8 cellular contexts compared by ENCODE assay signal in genomic region chr12:106918746-106919145, GRCh38. TPM values are rescaled to one million over a fixed set of nuclear protein-coding genes. Genes with fewer than 3 reads are reported as not detected.
DNase-seq lines count a peak whose midpoint lies in the region; ATAC-seq and TF ChIP-seq lines count a peak whose summit lies in the region.

No MANE protein-coding gene starts in this region.

- no peaks in the 10 kb centered on the region for H3K4me1 ChIP-seq in adipocyte (ENCODE audit: control insufficient read depth, insufficient read depth, low read length)
- no peaks in the 10 kb centered on the region for H3K4me1 ChIP-seq in mesenchymal stem cell (ENCODE audit: control insufficient read depth, insufficient read depth, low read depth, low read length)
- no peaks in the 10 kb centered on the region for H3K4me1 ChIP-seq in thyroid gland

- H3K36me3 ChIP-seq in adipocyte (ENCODE audit: control insufficient read depth, insufficient read depth, low read length, severe bottlenecking) (no peaks in the 10 kb centered on the region), mesenchymal stem cell (ENCODE audit: control insufficient read depth in 1 of 2, insufficient read depth in 2 of 2, low read depth in 1 of 2, low read length in 2 of 2) (no peaks in the 10 kb centered on the region), thyroid gland (no peaks in the 10 kb centered on the region)

- H3K9me3 ChIP-seq in adipocyte (ENCODE audit: control insufficient read depth, low read length) = no peaks in the 10 kb centered on the region
- H3K9me3 ChIP-seq in mesenchymal stem cell (ENCODE audit: control insufficient read depth, low read length) = no peaks in the 10 kb centered on the region
- no peaks in the 10 kb centered on the region for H3K9me3 ChIP-seq in thyroid gland

- H3K23ac ChIP-seq in mesenchymal stem cell (ENCODE audit: low read length in 2 of 2) = no peak overlapping the region

- H3K4ac ChIP-seq in mesenchymal stem cell (ENCODE audit: low read depth in 1 of 2, low read length in 2 of 2) = no peak overlapping the region

- H3K9ac ChIP-seq in adipocyte (ENCODE audit: low read length) = no peak overlapping the region
- no peak overlapping the region for H3K9ac ChIP-seq in mesenchymal stem cell (ENCODE audit: low read length)

- H4K91ac ChIP-seq in mesenchymal stem cell (ENCODE audit: low read length) = no peak overlapping the region

- no peak overlapping the region for H2BK15ac ChIP-seq in mesenchymal stem cell (ENCODE audit: low read depth, poor library complexity, severe bottlenecking)

- no peak overlapping the region for H2BK12ac ChIP-seq in mesenchymal stem cell (ENCODE audit: low read length in 2 of 2)

- H2BK120ac ChIP-seq in mesenchymal stem cell (ENCODE audit: low read depth, low read length) = no peak overlapping the region

- H3K4me3 ChIP-seq in adipocyte (ENCODE audit: low read length) = no peak overlapping the region
- H3K4me3 ChIP-seq in mesenchymal stem cell (ENCODE audit: insufficient read depth in 1 of 2, low read depth in 1 of 2, low read length in 2 of 2) = no peak overlapping the region
- no peak overlapping the region for H3K4me3 ChIP-seq in thyroid gland (replicated peaks in 1 of 3)

- no peak overlapping the region for H2AFZ ChIP-seq in mesenchymal stem cell (ENCODE audit: low read depth, low read length)

- no peak overlapping the region for H2BK5ac ChIP-seq in mesenchymal stem cell (ENCODE audit: low read depth, low read length, poor library complexity, severe bottlenecking)

- WGBS in mesenchymal stem cell = 13% methylated on average over 3 of the region's 3 CpGs
- WGBS in thyroid gland, 2 donors = 21 to 24% methylated on average over 3 of the region's 3 CpGs

- no peak overlapping the region for H3K27ac ChIP-seq in mesenchymal stem cell (ENCODE audit: low read length, poor library complexity, severe bottlenecking)
- no peak overlapping the region for H3K27ac ChIP-seq in thyroid gland

- intact Hi-C loops in thyroid gland (cut with DNase I) = loop anchor here (5.0 kb wide), 1 partner anchor 531 kb away; no protein-coding TSS in a partner anchor

- H4K8ac ChIP-seq in mesenchymal stem cell (ENCODE audit: low read length) = no peak overlapping the region

- DNase-seq in NCI-H146 treated with DMSO at 0.1 percent for 48 hours (lab: John Stamatoyannopoulos, UW; ENCODE audit: unreplicated experiment) (peak; percentile 61), adipocyte (ENCODE audit: low read depth) (peak; percentile 39), mesenchymal stem cell (peak; percentile 28), inferior parietal cortex (ENCODE audit: extremely low spot score) (no peak), thyroid gland (no peak), SIG-M5 (lab: John Stamatoyannopoulos, UW) (no peak)

- no peak overlapping the region for H3K4me2 ChIP-seq in mesenchymal stem cell (ENCODE audit: low read length, poor library complexity, severe bottlenecking)

- H2AK5ac ChIP-seq in mesenchymal stem cell (ENCODE audit: low read length, severe bottlenecking) = no peak overlapping the region

- H3K27me3 ChIP-seq in adipocyte (replicated peaks; ENCODE audit: control insufficient read depth, insufficient read depth, low read length) (no peaks in the 10 kb centered on the region), mesenchymal stem cell (ENCODE audit: control insufficient read depth in 1 of 2, insufficient read depth in 1 of 2, low read length in 2 of 2) (peaks cover 5 to 9% of the 10 kb centered on the region in 2 experiments), thyroid gland (no peaks in the 10 kb centered on the region)

- no peak for TF ChIP-seq POLR2A in thyroid gland (IDR thresholded peaks at IDR 0.05)

- no peak overlapping the region for H3K18ac ChIP-seq in mesenchymal stem cell (ENCODE audit: low read depth in 1 of 2, low read length in 2 of 2)

- peak; percentile 58 for TF ChIP-seq CTCF in GM12873 (IDR thresholded peaks at IDR 0.05; ENCODE audit: insufficient read depth, low read depth, low read length, missing control alignments)
- TF ChIP-seq CTCF in thyroid gland (IDR thresholded peaks at IDR 0.05) = peak in 3 of 6 experiments; percentile 51 to 57 (median 52)

- H3K79me1 ChIP-seq in mesenchymal stem cell (replicated peaks; ENCODE audit: low read length, poor library complexity, severe bottlenecking) = no peaks in the 10 kb centered on the region

- ATAC-seq in GM21825 (IDR thresholded peaks at IDR 0.05; ENCODE audit: unreplicated experiment) = no peak

- H3K14ac ChIP-seq in mesenchymal stem cell (ENCODE audit: low read length in 2 of 2) = no peak overlapping the region

RNA-seq across cellular contexts. Expression of gene TMEM263, which starts 37.0 kb away (rescaled TPM):
- polyA plus RNA-seq in mesenchymal stem cell (2013, experiment 1 of 2) = 96.3 TPM
- 107 TPM for polyA plus RNA-seq in mesenchymal stem cell (2013, experiment 2 of 2)
- 10 to 100 TPM; 74.3 to 91.0 (median 81.9) TPM for total RNA-seq in thyroid gland

Comparison
In these comparisons a context has a peak if more than half of its experiments do, and no peak if none do; other contexts are left out.
1. DNase-seq: peak in NCI-H146 treated with DMSO at 0.1 percent for 48 hours (single experiment), adipocyte (single experiment) and mesenchymal stem cell (single experiment); none in inferior parietal cortex (single experiment), thyroid gland (0 of 2) and SIG-M5 (single experiment).